ENCODE assay signal across 9 cellular contexts in genomic region chr19:14369399-14370168, GRCh38. TPM values are rescaled to one million over a fixed set of nuclear protein-coding genes. Genes with fewer than 3 reads are reported as not detected.
DNase-seq lines count a peak whose midpoint lies in the region; ATAC-seq lines count a peak whose summit lies in the region.
"Had no signal": no experiment of that assay in that cellular context is flagged by ENCODE, and none has a peak within 500 bp of the region (broad histone marks: within the 10 kb centered on the region; RNA-seq: fewer than 3 reads in every experiment).

No MANE protein-coding gene starts in this region.

- H3K4me1 ChIP-seq in effector memory CD4-positive, alpha-beta T cell (ENCODE audit: control insufficient read depth, insufficient read depth, low read length, poor library complexity, severe bottlenecking): peaks cover 70% of the 10 kb centered on the region

- H3K27ac ChIP-seq in effector memory CD4-positive, alpha-beta T cell (ENCODE audit: insufficient read depth, low read length, poor library complexity, severe bottlenecking): peak overlapping the region; percentile 100

- peak overlapping the region; percentile 21 for H3K4me3 ChIP-seq in effector memory CD4-positive, alpha-beta T cell (ENCODE audit: insufficient read depth, low read depth, low read length, poor library complexity, severe bottlenecking)
- H3K4me3 ChIP-seq: lung had no signal

- in situ Hi-C loops in KBM-7 (cut with MboI; ENCODE audit: low pct_unique_long_range_greater_than_20kb, low sequenced_read_pairs): no loop called here

- no peaks in the 10 kb centered on the region for H3K27me3 ChIP-seq in effector memory CD4-positive, alpha-beta T cell (replicated peaks; ENCODE audit: control insufficient read depth, insufficient read depth, low read length, poor library complexity, severe bottlenecking)

- peak; percentile 34 for ATAC-seq in GM21737 (IDR thresholded peaks at IDR 0.05; ENCODE audit: unreplicated experiment)

- peak; percentile 65 to 85 for DNase-seq in activated CD4-positive, alpha-beta T cell treated with anti-CD3 and anti-CD28 coated beads, Interleukin-2, amount 50 U/mL, for 24 hours (ENCODE audit: low read depth in 1 of 2, low spot score in 1 of 2)
- DNase-seq in effector memory CD4-positive, alpha-beta T cell: peak; percentile 82 to 91 (median 89)
- peak; percentile 94 for DNase-seq in stimulated activated CD4-positive, alpha-beta T cell treated with anti-CD3 and anti-CD28 coated beads, Interleukin-15, amount 100 ng/mL, for 24 hours
- DNase-seq in occipital lobe (lab: John Stamatoyannopoulos, UW) (no peak), KBM-7 (no peak), NCI-H526 (lab: John Stamatoyannopoulos, UW) (no peak), HuH-7.5 (ENCODE audit: low spot score) (no peak)

- no peaks in the 10 kb centered on the region for H3K36me3 ChIP-seq in effector memory CD4-positive, alpha-beta T cell (ENCODE audit: control insufficient read depth, insufficient read depth, low read length)

- H3K9me3 ChIP-seq in effector memory CD4-positive, alpha-beta T cell (ENCODE audit: control insufficient read depth, low read length): no peaks in the 10 kb centered on the region

RNA-seq across cellular contexts. Expression of gene ADGRE5, which starts 11.7 kb away (rescaled TPM):
- 1.2 TPM for total RNA-seq in occipital lobe

RNA-seq across cellular contexts. Expression of gene DDX39A, which starts 49.6 kb away (rescaled TPM):
- total RNA-seq in occipital lobe: 26.2 TPM

Comparison
In these comparisons a context has a peak if more than half of its experiments do, and no peak if none do; other contexts are left out.
1. DNase-seq: peak in activated CD4-positive, alpha-beta T cell treated with anti-CD3 and anti-CD28 coated beads, Interleukin-2, amount 50 U/mL, for 24 hours (2 of 2), effector memory CD4-positive, alpha-beta T cell (3 of 3) and stimulated activated CD4-positive, alpha-beta T cell treated with anti-CD3 and anti-CD28 coated beads, Interleukin-15, amount 100 ng/mL, for 24 hours (single experiment); none in occipital lobe (single experiment), KBM-7 (single experiment), NCI-H526 (0 of 2) and HuH-7.5 (single experiment).